ENCODE assay signal across 12 cellular contexts in the genomic region with DNA sequence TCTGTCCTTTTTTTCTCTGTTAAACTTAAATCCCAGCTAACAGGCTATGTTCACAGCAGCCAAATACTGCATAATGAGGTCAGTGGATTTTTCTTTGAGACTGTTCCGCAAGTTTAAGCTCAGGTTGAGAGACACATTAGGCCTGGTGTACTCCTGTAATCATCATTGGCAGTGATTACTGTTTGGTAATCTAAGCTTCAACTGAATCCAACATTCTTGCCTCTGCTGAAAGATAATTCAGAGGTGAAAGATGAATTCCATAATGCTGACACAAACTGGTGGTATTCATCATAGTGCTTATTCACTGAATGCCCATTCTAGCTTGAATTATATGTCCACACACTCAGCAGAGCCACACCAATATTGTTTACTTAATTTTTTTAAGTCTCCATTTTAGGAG.
DNase-seq lines count a peak whose midpoint lies in the region; ATAC-seq and TF ChIP-seq lines count a peak whose summit lies in the region.
"Had no signal": no experiment of that assay in that cellular context is flagged by ENCODE, and none has a peak within 500 bp of the region (broad histone marks: within the 10 kb centered on the region; RNA-seq: fewer than 3 reads in every experiment).

No MANE protein-coding gene starts in this region.

- H3K4me3 ChIP-seq in astrocyte of the cerebellum (ENCODE audit: low read depth, low read length) (no peak overlapping the region), stomach (no peak overlapping the region)

- H3K36me3 ChIP-seq in stomach: no peaks in the 10 kb centered on the region

- 43 to 82% (median 58%) methylated on average over 1 of the region's 1 CpG for whole genome bisulfite sequencing in stomach, 5 donors

- H3K9me3 ChIP-seq in stomach: no peaks in the 10 kb centered on the region

- intact Hi-C loops in left cardiac atrium (cut with DNase I) (no loop called here), stomach (cut with DNase I; ENCODE audit: low total_unique reads) (no loop called here)

- H3K4me1 ChIP-seq in stomach: peaks cover 5 to 74% (median 50%) of the 10 kb centered on the region in 4 donors

- peak overlapping the region in 4 of 5 donors; percentile 5 to 73 (median 66) for H3K27ac ChIP-seq in stomach

- in situ Hi-C loops in astrocyte of the cerebellum (cut with HindIII; ENCODE audit: low sequenced_read_pairs): no loop called here

- peak; percentile 75 for DNase-seq in HT1080 (ENCODE audit: low read depth)
- DNase-seq in astrocyte of the cerebellum (ENCODE audit: low read depth): peak; percentile 78
- DNase-seq in left cardiac atrium: no peak
- no peak for DNase-seq in stomach
- no peak for DNase-seq in NCI-H2081 (lab: John Stamatoyannopoulos, UW)
- no peak for DNase-seq in NOMO-1 treated with dmso at 0.1 percent for 144 hours (lab: John Stamatoyannopoulos, UW; ENCODE audit: unreplicated experiment)
- DNase-seq in OCI-M2 (lab: John Stamatoyannopoulos, UW; ENCODE audit: unreplicated experiment): no peak
- no peak for DNase-seq in germinal center (ENCODE audit: low spot score)
- DNase-seq: activated effector memory CD4-positive, alpha-beta T cell treated with anti-CD3 and anti-CD28 coated beads, Interleukin-2, amount 50 U/mL, for 16 hours; islet precursor cell; NCI-H1417; posterior cingulate gyrus had no signal

- TF ChIP-seq POLR2A in stomach (IDR thresholded peaks at IDR 0.05): no peak

- TF ChIP-seq EP300 in stomach (IDR thresholded peaks at IDR 0.05): no peak

- ATAC-seq in left cardiac atrium: peak; percentile 51 to 89

- TF ChIP-seq CTCF in astrocyte of the cerebellum (IDR thresholded peaks at IDR 0.05; ENCODE audit: low read depth, low read length, missing control alignments) (no peak), stomach (IDR thresholded peaks at IDR 0.05) (no peak)

- H3K27me3 ChIP-seq in stomach: no peaks in the 10 kb centered on the region

Comparison
In these comparisons a context has a peak if more than half of its experiments do, and no peak if none do; other contexts are left out.
1. DNase-seq: peak in HT1080 (single experiment) and astrocyte of the cerebellum (single experiment); none in left cardiac atrium (single experiment), stomach (single experiment), NCI-H2081 (0 of 2), NOMO-1 treated with dmso at 0.1 percent for 144 hours (single experiment), OCI-M2 (single experiment) and germinal center (single experiment).